ENCODE assay signal across 10 cellular contexts in genomic region chr19:658916-659839, GRCh38. TPM values are rescaled to one million over a fixed set of nuclear protein-coding genes. Genes with fewer than 3 reads are reported as not detected.
DNase-seq lines count a peak whose midpoint lies in the region; ATAC-seq, FAIRE-seq and TF ChIP-seq lines count a peak whose summit lies in the region.
"Had no signal": no experiment of that assay in that cellular context is flagged by ENCODE, and none has a peak within 500 bp of the region (broad histone marks: within the 10 kb centered on the region; RNA-seq: fewer than 3 reads in every experiment).

No MANE protein-coding gene starts in this region.

- no peaks in the 10 kb centered on the region for H3K27me3 Mint-ChIP-seq in astrocyte (ENCODE audit: low read depth, unreplicated experiment)

- peaks cover 2% of the 10 kb centered on the region for H3K36me3 ChIP-seq in astrocyte (ENCODE audit: insufficient read depth, low read length)
- H3K36me3 ChIP-seq in HepG2 (replicated peaks in 1 of 2; ENCODE audit: control insufficient read depth in 1 of 2, insufficient read depth in 2 of 2, low read length in 2 of 2) = peaks cover 4 to 32% of the 10 kb centered on the region in 2 experiments; a peak in 4 of 5 replicates
- peaks cover under 1% of the 10 kb centered on the region for H3K36me3 ChIP-seq in upper lobe of right lung

- FAIRE-seq in astrocyte (lab: Jason Lieb, UNC) = no peak
- FAIRE-seq in HepG2 (lab: Jason Lieb, UNC) = no peak

- TF ChIP-seq CTCF in astrocyte (IDR thresholded peaks at IDR 0.05; ENCODE audit: insufficient read depth, low read depth, low read length) = no peak
- no peak for TF ChIP-seq CTCF in HepG2 (CRISPR knock-in tag; IDR thresholded peaks at IDR 0.05)
- TF ChIP-seq CTCF in upper lobe of right lung (IDR thresholded peaks at IDR 0.05) = no peak

- intact Hi-C loops in Right ventricle myocardium inferior (cut with DNase I) (no loop called here), cardiac septum (cut with DNase I) (no loop called here), HepG2 (cut with micrococcal nuclease; ENCODE audit: unreplicated experiment) (no loop called here), upper lobe of right lung (cut with DNase I) (no loop called here)

- H3K79me2 ChIP-seq in astrocyte (ENCODE audit: insufficient read depth, low read length) (peaks cover 90% of the 10 kb centered on the region), HepG2 (ENCODE audit: insufficient read depth, low read length) (peaks cover 83% of the 10 kb centered on the region)

- BruUV-seq in HepG2 (replicated peaks; lab: Mats Ljungman, UMichigan) = no TSS peak

- H3K4me3 ChIP-seq in astrocyte (ENCODE audit: insufficient read depth, low read depth, low read length) = no peak overlapping the region
- H3K4me3 ChIP-seq in HepG2 (replicated peaks in 1 of 3; ENCODE audit: insufficient read depth in 1 of 3, low read depth in 2 of 3, low read length in 3 of 3) = peak overlapping the region in 2 of 3 experiments; percentile 12 to 99; a peak in 2 of 6 replicates
- no peak overlapping the region for H3K4me3 ChIP-seq in upper lobe of right lung

- peak; percentile 26 for ATAC-seq in Right ventricle myocardium inferior
- no peak for ATAC-seq in HepG2
- ATAC-seq in upper lobe of right lung = peak; percentile 2

- H3K27ac Mint-ChIP-seq in astrocyte (ENCODE audit: unreplicated experiment) = peak overlapping the region; percentile 36

- H3K4me2 ChIP-seq in astrocyte (ENCODE audit: low read length) = no peak overlapping the region
- peak overlapping the region; percentile 83 for H3K4me2 ChIP-seq in HepG2 (ENCODE audit: low read depth, low read length)

- no peaks in the 10 kb centered on the region for H3K9me3 Mint-ChIP-seq in astrocyte (ENCODE audit: unreplicated experiment)

- H3K4me1 Mint-ChIP-seq in astrocyte (ENCODE audit: low read depth, unreplicated experiment) = peaks cover 10% of the 10 kb centered on the region

- in situ Hi-C loops in HepG2 (cut with HindIII; ENCODE audit: extremely low pct_ligation_motif_present, low pct_unique_long_range_greater_than_20kb) = no loop called here

- H4K20me1 ChIP-seq in astrocyte (ENCODE audit: insufficient read depth, low read length) = peaks cover 75% of the 10 kb centered on the region
- peaks cover 71% of the 10 kb centered on the region for H4K20me1 ChIP-seq in HepG2 (ENCODE audit: insufficient read depth, low read length)

- H3K27ac ChIP-seq in astrocyte (ENCODE audit: low read depth, low read length) (no peak overlapping the region), HepG2 (ENCODE audit: extremely low read length, insufficient read depth, low read length) (no peak overlapping the region), upper lobe of right lung (peak overlapping the region; percentile 13)
- H3K27ac ChIP-seq: thoracic aorta had no signal

- DNase-seq in Right ventricle myocardium inferior (ENCODE audit: missing footprints) = peak; percentile 86
- no peak for DNase-seq in cardiac septum (ENCODE audit: low spot score)
- DNase-seq in astrocyte (ENCODE audit: low read depth) = peak; percentile 53
- DNase-seq in HepG2 (ENCODE audit: low spot score) = no peak
- no peak for DNase-seq in upper lobe of right lung
- no peak for DNase-seq in NCI-H2227 treated with DMSO at 0.1 percent for 48 hours (lab: John Stamatoyannopoulos, UW)
- no peak for DNase-seq in NCI-H2196 (lab: John Stamatoyannopoulos, UW; ENCODE audit: unreplicated experiment)
- DNase-seq in NCI-H226 = no peak
- DNase-seq: NCI-H1417 had no signal

- no peak for TF ChIP-seq EP300 in HepG2 (IDR thresholded peaks at IDR 0.05; ENCODE audit: low read depth in 2 of 2, low read length in 2 of 2)
- no peak for TF ChIP-seq EP300 in HepG2 (CRISPR knock-in tag; IDR thresholded peaks at IDR 0.05; ENCODE audit: borderline replicate concordance)

- WGBS in HepG2 (ENCODE audit: low lambda C conversion rate) = 92% methylated on average over 33 of the region's 50 CpGs

- H3K4me1 ChIP-seq in astrocyte (ENCODE audit: insufficient read depth, low read length) (peaks cover 30% of the 10 kb centered on the region), HepG2 (ENCODE audit: insufficient read depth, low read length) (peaks cover 51% of the 10 kb centered on the region), upper lobe of right lung (peaks cover 49% of the 10 kb centered on the region)

- H3K9ac ChIP-seq in astrocyte (ENCODE audit: low read length) = no peak overlapping the region
- H3K9ac ChIP-seq in HepG2 (ENCODE audit: insufficient read depth, low read depth, low read length) = peak overlapping the region; percentile 43

- peak in 1 of 2 experiments; percentile 14; a peak in 1 of 4 replicates for TF ChIP-seq POLR2A in HepG2 (IDR thresholded peaks at IDR 0.05; ENCODE audit: insufficient read depth in 1 of 2, low read depth in 2 of 2, low read length in 2 of 2)

- TF ChIP-seq RAD21 in HepG2 (CRISPR knock-in tag; IDR thresholded peaks at IDR 0.05) = no peak

- H3K27me3 ChIP-seq in astrocyte (ENCODE audit: insufficient read depth, low read length) (no peaks in the 10 kb centered on the region), HepG2 (ENCODE audit: control insufficient read depth in 1 of 2, insufficient read depth in 2 of 2, low read length in 2 of 2) (no peaks in the 10 kb centered on the region; a peak in 1 of 5 replicates), upper lobe of right lung (no peaks in the 10 kb centered on the region)

- CTCF ChIA-PET in HepG2 (lab: Yijun Ruan, JAX; ENCODE audit: low intra/inter-chr PET ratio, low total read pairs) = no interaction called here

- H3K36me3 Mint-ChIP-seq in astrocyte (ENCODE audit: low read depth, unreplicated experiment) = no peaks in the 10 kb centered on the region

- POLR2A ChIA-PET in HepG2 (lab: Yijun Ruan, JAX) = interaction anchor here (0.9 to 2.8 kb wide), 4 partner anchors 9 to 26 kb away, joined by 3 to 21 read pairs (median 12); partner anchors contain the start of genes FSTL3 and POLRMT

- H2AFZ ChIP-seq in astrocyte (ENCODE audit: low read depth, low read length) (no peak overlapping the region), HepG2 (ENCODE audit: low read length) (no peak overlapping the region)

- no peak overlapping the region for H3K4me3 Mint-ChIP-seq in astrocyte (ENCODE audit: unreplicated experiment)

- H3K9me3 ChIP-seq in astrocyte (ENCODE audit: insufficient read depth, low read depth, low read length) (no peaks in the 10 kb centered on the region), HepG2 (ENCODE audit: low read length) (no peaks in the 10 kb centered on the region), upper lobe of right lung (no peaks in the 10 kb centered on the region)
- H3K9me3 ChIP-seq: thoracic aorta had no signal

RNA-seq across cellular contexts. Expression of gene RNF126, which starts 3.8 kb away (rescaled TPM):
- total RNA-seq in Right ventricle myocardium inferior (19.7 TPM), cardiac septum (31.4 TPM), astrocyte (58.3 and 58.5 TPM in 2 replicates), HepG2 (2016; rRNA removed; fragmentation: Illumina TruSeq; extraction: Trizol) (18.5 and 34.0 TPM in 2 replicates), upper lobe of right lung (32.9 TPM)
- total RNA-seq in HepG2 (2016; cell fraction: cytosol; rRNA removed; fragmentation: Illumina TruSeq; extraction: Trizol; ENCODE audit: low read depth) = 60.7 and 62.9 TPM in 2 replicates
- 14.0 and 32.5 TPM in 2 replicates for total RNA-seq in HepG2 (2016; cell fraction: insoluble cytoplasmic fraction; rRNA removed; fragmentation: Illumina TruSeq; extraction: Trizol)
- total RNA-seq in HepG2 (2016; cell fraction: membrane; rRNA removed; fragmentation: Illumina TruSeq; extraction: Trizol) = 51.8 and 70.5 TPM in 2 replicates
- total RNA-seq in HepG2 (2016; cell fraction: nucleus; rRNA removed; fragmentation: Illumina TruSeq; extraction: Trizol) = 20.4 and 26.7 TPM in 2 replicates
- polyA plus RNA-seq in HepG2 (2011; rRNA removed) = 23.2 and 24.6 TPM in 2 replicates
- polyA plus RNA-seq in HepG2 (2011; cell fraction: cytosol; rRNA removed) = 21.4 and 33.6 TPM in 2 replicates
- 96.9 and 98.7 TPM in 2 replicates for polyA plus RNA-seq in HepG2 (2011; cell fraction: nucleus; rRNA removed)
- 47.4 and 51.2 TPM in 2 replicates for polyA plus RNA-seq in HepG2 (2012)
- polyA plus RNA-seq in HepG2 (2016; cell fraction: cytosol; fragmentation: Illumina TruSeq; extraction: Trizol; ENCODE audit: low read depth) = 83.7 and 90.8 TPM in 2 replicates
- 29.9 and 39.9 TPM in 2 replicates for polyA plus RNA-seq in HepG2 (2016; cell fraction: insoluble cytoplasmic fraction; fragmentation: Illumina TruSeq; extraction: Trizol; ENCODE audit: low read depth)
- polyA plus RNA-seq in HepG2 (2016; cell fraction: membrane; fragmentation: Illumina TruSeq; extraction: Trizol; ENCODE audit: low read depth) = 79.7 and 88.6 TPM in 2 replicates
- 75.9 and 77.0 TPM in 2 replicates for polyA plus RNA-seq in HepG2 (2016; cell fraction: nucleus; fragmentation: Illumina TruSeq; extraction: Trizol; ENCODE audit: insufficient read depth, low read depth)
- polyA minus RNA-seq in HepG2 (2011; rRNA and poly(A)+ RNA removed; ENCODE audit: low replicate concordance) = 10.7 and 26.6 TPM in 2 replicates
- 18.3 and 21.9 TPM in 2 replicates for polyA minus RNA-seq in HepG2 (2011; cell fraction: cytosol; rRNA and poly(A)+ RNA removed)
- 28.0 and 36.3 TPM in 2 replicates for polyA minus RNA-seq in HepG2 (2011; cell fraction: nucleus; rRNA and poly(A)+ RNA removed)

RNA-seq across cellular contexts. Expression of gene FSTL3, which starts 17.0 kb away (rescaled TPM):
- 37.1 TPM for total RNA-seq in Right ventricle myocardium inferior
- total RNA-seq in cardiac septum = 136 TPM
- 72.0 and 78.8 TPM in 2 replicates for total RNA-seq in astrocyte
- 5.8 and 13.5 TPM in 2 replicates for total RNA-seq in HepG2 (2016; rRNA removed; fragmentation: Illumina TruSeq; extraction: Trizol)
- total RNA-seq in HepG2 (2016; cell fraction: cytosol; rRNA removed; fragmentation: Illumina TruSeq; extraction: Trizol; ENCODE audit: low read depth) = 3.3 and 3.8 TPM in 2 replicates
- total RNA-seq in HepG2 (2016; cell fraction: insoluble cytoplasmic fraction; rRNA removed; fragmentation: Illumina TruSeq; extraction: Trizol) = 4.6 and 14.2 TPM in 2 replicates
- total RNA-seq in HepG2 (2016; cell fraction: membrane; rRNA removed; fragmentation: Illumina TruSeq; extraction: Trizol) = 7.0 and 8.2 TPM in 2 replicates
- total RNA-seq in HepG2 (2016; cell fraction: nucleus; rRNA removed; fragmentation: Illumina TruSeq; extraction: Trizol) = 11.9 and 15.2 TPM in 2 replicates
- polyA plus RNA-seq in HepG2 (2011; rRNA removed) = 15.6 and 30.9 TPM in 2 replicates
- polyA plus RNA-seq in HepG2 (2011; cell fraction: cytosol; rRNA removed) = 24.5 and 32.7 TPM in 2 replicates
- polyA plus RNA-seq in HepG2 (2011; cell fraction: nucleus; rRNA removed) = 151 and 166 TPM in 2 replicates
- 19.0 and 28.0 TPM in 2 replicates for polyA plus RNA-seq in HepG2 (2012)
- 3.1 and 4.0 TPM in 2 replicates for polyA plus RNA-seq in HepG2 (2016; cell fraction: cytosol; fragmentation: Illumina TruSeq; extraction: Trizol; ENCODE audit: low read depth)
- 6.4 and 7.0 TPM in 2 replicates for polyA plus RNA-seq in HepG2 (2016; cell fraction: insoluble cytoplasmic fraction; fragmentation: Illumina TruSeq; extraction: Trizol; ENCODE audit: low read depth)
- 5.8 and 6.2 TPM in 2 replicates for polyA plus RNA-seq in HepG2 (2016; cell fraction: membrane; fragmentation: Illumina TruSeq; extraction: Trizol; ENCODE audit: low read depth)
- polyA plus RNA-seq in HepG2 (2016; cell fraction: nucleus; fragmentation: Illumina TruSeq; extraction: Trizol; ENCODE audit: insufficient read depth, low read depth) = 30.9 and 40.0 TPM in 2 replicates
- polyA minus RNA-seq in HepG2 (2011; rRNA and poly(A)+ RNA removed; ENCODE audit: low replicate concordance) = 28.2 and 70.2 TPM in 2 replicates
- 10.6 and 21.0 TPM in 2 replicates for polyA minus RNA-seq in HepG2 (2011; cell fraction: cytosol; rRNA and poly(A)+ RNA removed)
- polyA minus RNA-seq in HepG2 (2011; cell fraction: nucleus; rRNA and poly(A)+ RNA removed) = 6.8 and 7.9 TPM in 2 replicates
- 114 TPM for total RNA-seq in upper lobe of right lung

RNA-seq across cellular contexts. Expression of gene FGF22, which starts 19.5 kb away (rescaled TPM):
- total RNA-seq in Right ventricle myocardium inferior = not detected
- total RNA-seq in cardiac septum = not detected
- total RNA-seq in astrocyte = 0.25 TPM in 1 of 2 replicates, not detected in the other
- total RNA-seq in HepG2 (2016; rRNA removed; fragmentation: Illumina TruSeq; extraction: Trizol) = 0.24 TPM in 1 of 2 replicates, not detected in the other
- not detected in 2 replicates for total RNA-seq in HepG2 (2016; cell fraction: cytosol; rRNA removed; fragmentation: Illumina TruSeq; extraction: Trizol; ENCODE audit: low read depth)
- total RNA-seq in HepG2 (2016; cell fraction: insoluble cytoplasmic fraction; rRNA removed; fragmentation: Illumina TruSeq; extraction: Trizol) = 0.09 TPM in 1 of 2 replicates, not detected in the other
- total RNA-seq in HepG2 (2016; cell fraction: membrane; rRNA removed; fragmentation: Illumina TruSeq; extraction: Trizol) = 0.17 and 0.19 TPM in 2 replicates
- not detected in 2 replicates for total RNA-seq in HepG2 (2016; cell fraction: nucleus; rRNA removed; fragmentation: Illumina TruSeq; extraction: Trizol)
- 0.07 TPM in 1 of 2 replicates, not detected in the other for polyA plus RNA-seq in HepG2 (2011; rRNA removed)
- not detected in 2 replicates for polyA plus RNA-seq in HepG2 (2011; cell fraction: cytosol; rRNA removed)
- not detected in 2 replicates for polyA plus RNA-seq in HepG2 (2011; cell fraction: nucleus; rRNA removed)
- polyA plus RNA-seq in HepG2 (2012) = 0.09 and 0.27 TPM in 2 replicates
- 0.08 and 0.16 TPM in 2 replicates for polyA plus RNA-seq in HepG2 (2016; cell fraction: cytosol; fragmentation: Illumina TruSeq; extraction: Trizol; ENCODE audit: low read depth)
- not detected in 2 replicates for polyA plus RNA-seq in HepG2 (2016; cell fraction: insoluble cytoplasmic fraction; fragmentation: Illumina TruSeq; extraction: Trizol; ENCODE audit: low read depth)
- polyA plus RNA-seq in HepG2 (2016; cell fraction: membrane; fragmentation: Illumina TruSeq; extraction: Trizol; ENCODE audit: low read depth) = 0.13 TPM in 1 of 2 replicates, not detected in the other
- polyA plus RNA-seq in HepG2 (2016; cell fraction: nucleus; fragmentation: Illumina TruSeq; extraction: Trizol; ENCODE audit: insufficient read depth, low read depth) = 0.33 TPM in 1 of 2 replicates, not detected in the other
- polyA minus RNA-seq in HepG2 (2011; rRNA and poly(A)+ RNA removed; ENCODE audit: low replicate concordance) = not detected in 2 replicates
- not detected in 2 replicates for polyA minus RNA-seq in HepG2 (2011; cell fraction: cytosol; rRNA and poly(A)+ RNA removed)
- polyA minus RNA-seq in HepG2 (2011; cell fraction: nucleus; rRNA and poly(A)+ RNA removed) = not detected in 2 replicates
- total RNA-seq in upper lobe of right lung = 0.52 TPM

RNA-seq across cellular contexts. Expression of gene POLRMT, which starts 25.8 kb away (rescaled TPM):
- 51.2 TPM for total RNA-seq in Right ventricle myocardium inferior
- total RNA-seq in cardiac septum = 37.3 TPM
- total RNA-seq in astrocyte = 43.4 and 45.3 TPM in 2 replicates
- 52.5 and 78.0 TPM in 2 replicates for total RNA-seq in HepG2 (2016; rRNA removed; fragmentation: Illumina TruSeq; extraction: Trizol)
- 14.6 and 16.3 TPM in 2 replicates for total RNA-seq in HepG2 (2016; cell fraction: cytosol; rRNA removed; fragmentation: Illumina TruSeq; extraction: Trizol; ENCODE audit: low read depth)
- total RNA-seq in HepG2 (2016; cell fraction: insoluble cytoplasmic fraction; rRNA removed; fragmentation: Illumina TruSeq; extraction: Trizol) = 49.1 and 82.6 TPM in 2 replicates
- 30.6 and 32.9 TPM in 2 replicates for total RNA-seq in HepG2 (2016; cell fraction: membrane; rRNA removed; fragmentation: Illumina TruSeq; extraction: Trizol)
- total RNA-seq in HepG2 (2016; cell fraction: nucleus; rRNA removed; fragmentation: Illumina TruSeq; extraction: Trizol) = 53.4 and 70.1 TPM in 2 replicates
- polyA plus RNA-seq in HepG2 (2011; rRNA removed) = 101 and 114 TPM in 2 replicates
- polyA plus RNA-seq in HepG2 (2011; cell fraction: cytosol; rRNA removed) = 20.8 and 36.5 TPM in 2 replicates
- 255 and 333 TPM in 2 replicates for polyA plus RNA-seq in HepG2 (2011; cell fraction: nucleus; rRNA removed)
- polyA plus RNA-seq in HepG2 (2012) = 52.2 and 65.7 TPM in 2 replicates
- polyA plus RNA-seq in HepG2 (2016; cell fraction: cytosol; fragmentation: Illumina TruSeq; extraction: Trizol; ENCODE audit: low read depth) = 16.5 and 17.7 TPM in 2 replicates
- 70.9 and 71.7 TPM in 2 replicates for polyA plus RNA-seq in HepG2 (2016; cell fraction: insoluble cytoplasmic fraction; fragmentation: Illumina TruSeq; extraction: Trizol; ENCODE audit: low read depth)
- polyA plus RNA-seq in HepG2 (2016; cell fraction: membrane; fragmentation: Illumina TruSeq; extraction: Trizol; ENCODE audit: low read depth) = 34.9 and 37.3 TPM in 2 replicates
- 138 and 146 TPM in 2 replicates for polyA plus RNA-seq in HepG2 (2016; cell fraction: nucleus; fragmentation: Illumina TruSeq; extraction: Trizol; ENCODE audit: insufficient read depth, low read depth)
- 247 and 377 TPM in 2 replicates for polyA minus RNA-seq in HepG2 (2011; rRNA and poly(A)+ RNA removed; ENCODE audit: low replicate concordance)
- 67.1 and 69.6 TPM in 2 replicates for polyA minus RNA-seq in HepG2 (2011; cell fraction: cytosol; rRNA and poly(A)+ RNA removed)
- polyA minus RNA-seq in HepG2 (2011; cell fraction: nucleus; rRNA and poly(A)+ RNA removed) = 37.9 and 42.3 TPM in 2 replicates
- 36.0 TPM for total RNA-seq in upper lobe of right lung

RNA-seq across cellular contexts. Expression of gene PRSS57, which starts 36.1 kb away (rescaled TPM):
- total RNA-seq in Right ventricle myocardium inferior (not detected), cardiac septum (not detected), astrocyte (not detected in 2 replicates), HepG2 (2016; rRNA removed; fragmentation: Illumina TruSeq; extraction: Trizol) (not detected in 2 replicates), upper lobe of right lung (not detected)
- total RNA-seq in HepG2 (2016; cell fraction: cytosol; rRNA removed; fragmentation: Illumina TruSeq; extraction: Trizol; ENCODE audit: low read depth) = not detected in 2 replicates
- not detected in 2 replicates for total RNA-seq in HepG2 (2016; cell fraction: insoluble cytoplasmic fraction; rRNA removed; fragmentation: Illumina TruSeq; extraction: Trizol)
- not detected in 2 replicates for total RNA-seq in HepG2 (2016; cell fraction: membrane; rRNA removed; fragmentation: Illumina TruSeq; extraction: Trizol)
- total RNA-seq in HepG2 (2016; cell fraction: nucleus; rRNA removed; fragmentation: Illumina TruSeq; extraction: Trizol) = not detected in 2 replicates
- polyA plus RNA-seq in HepG2 (2011; rRNA removed) = 0.12 and 0.20 TPM in 2 replicates
- 0.10 and 0.20 TPM in 2 replicates for polyA plus RNA-seq in HepG2 (2011; cell fraction: cytosol; rRNA removed)
- not detected in 2 replicates for polyA plus RNA-seq in HepG2 (2011; cell fraction: nucleus; rRNA removed)
- polyA plus RNA-seq in HepG2 (2012) = 0.13 and 0.16 TPM in 2 replicates
- not detected in 2 replicates for polyA plus RNA-seq in HepG2 (2016; cell fraction: cytosol; fragmentation: Illumina TruSeq; extraction: Trizol; ENCODE audit: low read depth)
- polyA plus RNA-seq in HepG2 (2016; cell fraction: insoluble cytoplasmic fraction; fragmentation: Illumina TruSeq; extraction: Trizol; ENCODE audit: low read depth) = not detected in 2 replicates
- polyA plus RNA-seq in HepG2 (2016; cell fraction: membrane; fragmentation: Illumina TruSeq; extraction: Trizol; ENCODE audit: low read depth) = not detected in 2 replicates
- not detected in 2 replicates for polyA plus RNA-seq in HepG2 (2016; cell fraction: nucleus; fragmentation: Illumina TruSeq; extraction: Trizol; ENCODE audit: insufficient read depth, low read depth)
- not detected in 2 replicates for polyA minus RNA-seq in HepG2 (2011; rRNA and poly(A)+ RNA removed; ENCODE audit: low replicate concordance)
- not detected in 2 replicates for polyA minus RNA-seq in HepG2 (2011; cell fraction: cytosol; rRNA and poly(A)+ RNA removed)
- not detected in 2 replicates for polyA minus RNA-seq in HepG2 (2011; cell fraction: nucleus; rRNA and poly(A)+ RNA removed)
- total RNA-seq: thoracic aorta had no signal

Comparison
In these comparisons a context has a peak if more than half of its experiments do, and no peak if none do; other contexts are left out.
1. DNase-seq: peak in Right ventricle myocardium inferior (single experiment) and astrocyte (single experiment); none in cardiac septum (single experiment), HepG2 (single experiment), upper lobe of right lung (single experiment), NCI-H2227 treated with DMSO at 0.1 percent for 48 hours (single experiment), NCI-H2196 (single experiment) and NCI-H226 (single experiment).
2. H3K4me3 ChIP-seq: peak in HepG2 (2 of 3); none in astrocyte (single experiment) and upper lobe of right lung (single experiment).